Comparison of ENCODE assay signal across 8 cellular contexts in the genomic region with DNA sequence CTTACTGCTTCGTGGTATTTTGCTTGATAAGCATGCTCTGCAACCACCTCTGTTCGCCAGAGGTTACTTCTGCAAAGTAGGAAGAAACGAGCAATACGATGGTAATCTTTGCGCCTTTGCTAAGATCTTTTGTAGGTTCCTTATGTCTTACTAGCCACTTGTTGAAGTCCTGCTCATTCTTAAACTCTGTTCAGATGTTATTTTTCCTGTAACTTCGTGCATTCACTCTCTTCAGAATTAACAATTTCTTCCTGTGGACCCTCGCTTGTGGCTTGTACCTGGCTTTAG. TPM values are rescaled to one million over a fixed set of nuclear protein-coding genes. Genes with fewer than 3 reads are reported as not detected.
DNase-seq lines count a peak whose midpoint lies in the region; ATAC-seq and TF ChIP-seq lines count a peak whose summit lies in the region.

No MANE protein-coding gene starts in this region.

- POLR2A ChIA-PET in activated CD4-positive, alpha-beta memory T cell treated with anti-CD3 and anti-CD28 coated beads, Interleukin-2, amount 10 ng/mL, durations not matched to agents 7 days and 5 days (lab: Charles Lee), result interaction anchor here (0.7 to 4.7 kb wide), 16 partner anchors 13 to 305 kb away, joined by 3 to 70 read pairs (median 8); a partner anchor contains a TSS

- H3K27me3 Mint-ChIP-seq in activated CD4-positive, alpha-beta memory T cell treated with anti-CD3 and anti-CD28 coated beads, Interleukin-2, amount 10 ng/mL, durations not matched to agents 7 days and 5 days, result no peaks in the 10 kb centered on the region

- no peak for TF ChIP-seq POLR2A in suprapubic skin (IDR thresholded peaks at IDR 0.05)

- under 1% methylated on average over 7 of the region's 7 CpGs for WGBS in suprapubic skin

- peak overlapping the region; percentile 99 for H3K4me3 Mint-ChIP-seq in activated CD4-positive, alpha-beta memory T cell treated with anti-CD3 and anti-CD28 coated beads, Interleukin-2, amount 10 ng/mL, durations not matched to agents 7 days and 5 days

- no peaks in the 10 kb centered on the region for H3K4me1 ChIP-seq in iPS-20b (ENCODE audit: insufficient read depth, low read length)
- peaks cover 35% of the 10 kb centered on the region for H3K4me1 ChIP-seq in suprapubic skin

- peak overlapping the region; percentile 98 for H3K4me3 ChIP-seq in iPS-20b (ENCODE audit: low read length)
- H3K4me3 ChIP-seq in suprapubic skin, result peak overlapping the region; percentile 84

- H3K9me3 ChIP-seq in iPS-20b (ENCODE audit: insufficient read depth, low read depth, low read length), result peaks cover 8% of the 10 kb centered on the region; the same call in 1 of the 2 replicates
- no peaks in the 10 kb centered on the region for H3K9me3 ChIP-seq in suprapubic skin

- peaks cover 68% of the 10 kb centered on the region for H3K4me1 Mint-ChIP-seq in activated CD4-positive, alpha-beta memory T cell treated with anti-CD3 and anti-CD28 coated beads, Interleukin-2, amount 10 ng/mL, durations not matched to agents 7 days and 5 days

- CTCF ChIA-PET in activated CD4-positive, alpha-beta memory T cell treated with anti-CD3 and anti-CD28 coated beads, Interleukin-2, amount 10 ng/mL, durations not matched to agents 7 days and 5 days (lab: Charles Lee), result interaction anchor here (0.5 to 8.1 kb wide), 19 partner anchors 12 to 309 kb away, joined by 3 to 162 read pairs (median 8); a partner anchor contains a TSS

- no peak for TF ChIP-seq EP300 in suprapubic skin (IDR thresholded peaks at IDR 0.05)

- peak overlapping the region; percentile 87 for H3K27ac Mint-ChIP-seq in activated CD4-positive, alpha-beta memory T cell treated with anti-CD3 and anti-CD28 coated beads, Interleukin-2, amount 10 ng/mL, durations not matched to agents 7 days and 5 days

- peaks cover 11% of the 10 kb centered on the region for H3K9me3 Mint-ChIP-seq in activated CD4-positive, alpha-beta memory T cell treated with anti-CD3 and anti-CD28 coated beads, Interleukin-2, amount 10 ng/mL, durations not matched to agents 7 days and 5 days

- DNase-seq in NCI-H1092 treated with DMSO at 0.1 percent for 48 hours (lab: John Stamatoyannopoulos, UW) (peak; percentile 67), NCI-H1092 (lab: John Stamatoyannopoulos, UW) (no peak), suprapubic skin (ENCODE audit: low spot score in 2 of 2) (no peak), DMS153 (lab: John Stamatoyannopoulos, UW) (no peak)
- DNase-seq in activated CD4-positive, alpha-beta memory T cell treated with anti-CD3 and anti-CD28 coated beads, Interleukin-2, amount 10 ng/mL, durations not matched to agents 7 days and 5 days, result no peak
- DNase-seq in stimulated activated CD4-positive, alpha-beta T cell treated with anti-CD3 and anti-CD28 coated beads, Interleukin-2, amount 100 ng/mL, for 48 hours, result no peak

- peaks cover 53% of the 10 kb centered on the region for H3K36me3 Mint-ChIP-seq in activated CD4-positive, alpha-beta memory T cell treated with anti-CD3 and anti-CD28 coated beads, Interleukin-2, amount 10 ng/mL, durations not matched to agents 7 days and 5 days (ENCODE audit: low read depth)

- H3K9ac ChIP-seq in iPS-20b (ENCODE audit: low read depth, low read length), result peak overlapping the region; percentile 94

- ATAC-seq in HG03045 (IDR thresholded peaks at IDR 0.05; ENCODE audit: unreplicated experiment), result peak; percentile 12

- peak overlapping the region; percentile 98 for H3K27ac ChIP-seq in iPS-20b (ENCODE audit: low read length)
- H3K27ac ChIP-seq in suprapubic skin, result peak overlapping the region; percentile 97

- no peak for TF ChIP-seq CTCF in suprapubic skin (IDR thresholded peaks at IDR 0.05)

- H3K36me3 ChIP-seq in iPS-20b (ENCODE audit: insufficient read depth, low read depth, low read length) (peaks cover 27% of the 10 kb centered on the region), suprapubic skin (peaks cover 10% of the 10 kb centered on the region)

- H3K27me3 ChIP-seq in iPS-20b (ENCODE audit: insufficient read depth, low read length) (no peaks in the 10 kb centered on the region), suprapubic skin (no peaks in the 10 kb centered on the region)

RNA-seq across cellular contexts. Expression of a gene that starts 0.8 kb away (rescaled TPM):
- 100 to 1,000 TPM; 210 to 211 TPM for total RNA-seq in activated CD4-positive, alpha-beta memory T cell treated with anti-CD3 and anti-CD28 coated beads, Interleukin-2, amount 10 ng/mL, durations not matched to agents 7 days and 5 days
- 100 to 1,000 TPM in 3 of 4 donors, 10 to 100 TPM in 1; 75.8 to 138 (median 120) TPM for total RNA-seq in suprapubic skin

RNA-seq across cellular contexts. Expression of a gene that starts 35.9 kb away (rescaled TPM):
- 10 to 100 TPM; 16.1 to 17.1 TPM for total RNA-seq in activated CD4-positive, alpha-beta memory T cell treated with anti-CD3 and anti-CD28 coated beads, Interleukin-2, amount 10 ng/mL, durations not matched to agents 7 days and 5 days
- total RNA-seq in suprapubic skin, result 10 to 100 TPM; 15.7 to 32.6 (median 28.2) TPM

RNA-seq across cellular contexts. Expression of a gene that starts 39.1 kb away (rescaled TPM):
- total RNA-seq in activated CD4-positive, alpha-beta memory T cell treated with anti-CD3 and anti-CD28 coated beads, Interleukin-2, amount 10 ng/mL, durations not matched to agents 7 days and 5 days, result 10 to 100 TPM; 12.8 to 13.3 TPM
- total RNA-seq in suprapubic skin, result 1 to 10 TPM in 2 of 4 donors, not detected in 2; 2.4 to 2.5 TPM
